Comparison of ENCODE assay signal across 22 cellular contexts in the genomic region with DNA sequence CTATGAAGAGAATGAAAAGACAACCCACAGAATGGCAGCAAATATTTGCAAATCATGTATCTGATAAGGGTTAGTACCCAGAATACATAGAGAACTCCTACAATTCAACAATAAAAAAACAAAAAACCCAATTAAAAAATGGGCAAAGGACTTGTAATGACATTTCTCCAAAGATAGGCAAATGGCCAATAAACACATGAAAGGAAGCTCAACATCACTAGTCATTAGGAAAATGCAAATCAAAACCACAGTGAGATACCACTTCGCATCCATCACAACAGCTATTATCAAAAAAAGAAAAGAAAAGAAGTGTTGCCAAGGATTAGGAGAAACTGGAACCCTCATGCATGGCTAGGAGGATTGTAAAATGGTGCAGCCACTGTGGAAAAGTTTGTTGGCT.
"Had no signal": no experiment of that assay in that cellular context is flagged by ENCODE, and none has a peak within 500 bp of the region (broad histone marks: within the 10 kb centered on the region; RNA-seq: fewer than 3 reads in every experiment).

No MANE protein-coding gene starts in this region.

- H3K4me3 Mint-ChIP-seq: activated B cell treated with CpG ODN at 0.5 μM for 24 hours; activated naive CD4-positive, alpha-beta T cell treated with anti-CD3 and anti-CD28 coated beads for 36 hours; activated T-helper 1 cell treated with anti-CD3 and anti-CD28 coated beads, Interleukin-12 subunit alpha, Interleukin-12 subunit beta, Interleukin-2, Interleukin-4 antibody, amounts not matched to agents 30 ng/mL and 10 ng/mL and 1 ng/mL, durations not matched to agents 14 hours and 24 hours and 36 hours; dendritic cell treated with granulocyte-macrophage colony-stimulating factor and Interleukin-4, amounts not matched to agents 40 ng/mL and 50 ng/mL, for 4 days; nephron had no signal

- H3K4me1 Mint-ChIP-seq: activated B cell treated with CpG ODN at 0.5 μM for 24 hours, nephron had no signal

- H3K4me1 ChIP-seq: breast epithelium, left lung, spleen, stomach, suprapubic skin, tibial artery, upper lobe of right lung had no signal

- ATAC-seq: left lung, right cardiac atrium, upper lobe of right lung had no signal

- DNase-seq: activated B cell treated with CpG ODN at 0.5 μM for 24 hours; activated effector memory CD4-positive, alpha-beta T cell treated with anti-CD3 and anti-CD28 coated beads, Interleukin-2, amount 50 U/mL, for 16 hours; activated naive CD4-positive, alpha-beta T cell treated with anti-CD3 and anti-CD28 coated beads for 36 hours; amniotic stem cell; central memory CD4-positive, alpha-beta T cell; esophagus squamous epithelium; foreskin melanocyte; left lung; posterior cingulate gyrus; right cardiac atrium; spleen; stomach; SW 1271; T-helper 2 cell; tibial artery; upper lobe of right lung had no signal

- H3K9me3 ChIP-seq: breast epithelium, esophagus squamous epithelium, left lung, spleen, stomach, suprapubic skin, tibial artery, upper lobe of right lung had no signal

- H3K27ac ChIP-seq: breast epithelium, epithelial cell of prostate, esophagus squamous epithelium, left lung, spleen, stomach, suprapubic skin, tibial artery, upper lobe of right lung had no signal

- H3K27me3 ChIP-seq: breast epithelium, esophagus squamous epithelium, left lung, spleen, stomach, suprapubic skin, tibial artery, upper lobe of right lung had no signal

- H3K27ac Mint-ChIP-seq: activated B cell treated with CpG ODN at 0.5 μM for 24 hours; activated T-helper 1 cell treated with anti-CD3 and anti-CD28 coated beads, Interleukin-12 subunit alpha, Interleukin-12 subunit beta, Interleukin-2, Interleukin-4 antibody, amounts not matched to agents 30 ng/mL and 10 ng/mL and 1 ng/mL, durations not matched to agents 14 hours and 24 hours and 36 hours; dendritic cell treated with granulocyte-macrophage colony-stimulating factor and Interleukin-4, amounts not matched to agents 40 ng/mL and 50 ng/mL, for 4 days; nephron had no signal

- H3K9me3 Mint-ChIP-seq: activated B cell treated with CpG ODN at 0.5 μM for 24 hours; activated naive CD4-positive, alpha-beta T cell treated with anti-CD3 and anti-CD28 coated beads for 36 hours; activated T-helper 1 cell treated with anti-CD3 and anti-CD28 coated beads, Interleukin-12 subunit alpha, Interleukin-12 subunit beta, Interleukin-2, Interleukin-4 antibody, amounts not matched to agents 30 ng/mL and 10 ng/mL and 1 ng/mL, durations not matched to agents 14 hours and 24 hours and 36 hours; dendritic cell treated with granulocyte-macrophage colony-stimulating factor and Interleukin-4, amounts not matched to agents 40 ng/mL and 50 ng/mL, for 4 days; nephron had no signal

- H3K27me3 Mint-ChIP-seq: activated B cell treated with CpG ODN at 0.5 μM for 24 hours; dendritic cell treated with granulocyte-macrophage colony-stimulating factor and Interleukin-4, amounts not matched to agents 40 ng/mL and 50 ng/mL, for 4 days had no signal
